Comparison of ENCODE assay signal across 22 cellular contexts in genomic region chr15:85417276-85417675, GRCh38.
"Had no signal": no experiment of that assay in that cellular context is flagged by ENCODE, and none has a peak within 500 bp of the region (broad histone marks: within the 10 kb centered on the region; RNA-seq: fewer than 3 reads in every experiment).

No MANE protein-coding gene starts in this region.

- H3K9me3 Mint-ChIP-seq: activated naive CD4-positive, alpha-beta T cell treated with anti-CD3 and anti-CD28 coated beads, Interleukin-2, amount 50 U/mL, for 24 hours; activated naive CD8-positive, alpha-beta T cell treated with anti-CD3 and anti-CD28 coated beads, Interleukin-2, amount 50 U/mL, for 24 hours; naive thymus-derived CD8-positive, alpha-beta T cell; neural crest cell had no signal

- DNase-seq: activated CD4-positive, alpha-beta T cell treated with anti-CD3 and anti-CD28 coated beads for 48 hours; activated CD4-positive, alpha-beta T cell treated with anti-CD3 and anti-CD28 coated beads, Interleukin-2, amount 50 U/mL, for 48 hours; activated CD8-positive, alpha-beta memory T cell treated with anti-CD3 and anti-CD28 coated beads for 24 hours; activated naive CD8-positive, alpha-beta T cell treated with anti-CD3 and anti-CD28 coated beads, Interleukin-2, amount 50 U/mL, for 24 hours; amygdala; effector CD8-positive, alpha-beta T cell; gastrocnemius medialis; left colon; midbrain; naive thymus-derived CD8-positive, alpha-beta T cell; nucleus accumbens; posterior cingulate gyrus; right lobe of liver; stimulated activated CD4-positive, alpha-beta T cell treated with anti-CD3 and anti-CD28 coated beads, Interleukin-2, amount 100 ng/mL, for 48 hours; stimulated activated naive CD4-positive, alpha-beta T cell treated with Interleukin-2 at 50 U/mL for 16 hours; T-helper 17 cell; T1000; trophoblast cell; WERI-Rb-1 had no signal

- ATAC-seq: activated CD4-positive, CD25-positive, alpha-beta regulatory T cell treated with anti-CD3 and anti-CD28 coated beads, Interleukin-2, amount 50 U/mL, for 24 hours; activated naive CD8-positive, alpha-beta T cell treated with anti-CD3 and anti-CD28 coated beads, Interleukin-2, amount 50 U/mL, for 24 hours; gastrocnemius medialis; left colon; naive thymus-derived CD8-positive, alpha-beta T cell; right lobe of liver; T-helper 17 cell had no signal

- H3K4me3 Mint-ChIP-seq: activated naive CD4-positive, alpha-beta T cell treated with anti-CD3 and anti-CD28 coated beads, Interleukin-2, amount 50 U/mL, for 24 hours; activated naive CD8-positive, alpha-beta T cell treated with anti-CD3 and anti-CD28 coated beads, Interleukin-2, amount 50 U/mL, for 24 hours; naive thymus-derived CD8-positive, alpha-beta T cell; neural crest cell; T-helper 17 cell had no signal

- H3K27ac Mint-ChIP-seq: activated naive CD4-positive, alpha-beta T cell treated with anti-CD3 and anti-CD28 coated beads, Interleukin-2, amount 50 U/mL, for 24 hours had no signal

- H3K27me3 Mint-ChIP-seq: activated naive CD4-positive, alpha-beta T cell treated with anti-CD3 and anti-CD28 coated beads, Interleukin-2, amount 50 U/mL, for 24 hours; activated naive CD8-positive, alpha-beta T cell treated with anti-CD3 and anti-CD28 coated beads, Interleukin-2, amount 50 U/mL, for 24 hours; naive thymus-derived CD8-positive, alpha-beta T cell; T-helper 17 cell had no signal
